19 cellular contexts compared by ENCODE assay signal in genomic region chr6:53203483-53203882, GRCh38. TPM values are rescaled to one million over a fixed set of nuclear protein-coding genes. Genes with fewer than 3 reads are reported as not detected.
A peak's percentile ranks its signal among the peaks of the same experiment; 100 is the strongest.
DNase-seq lines count a peak whose midpoint lies in the region; ATAC-seq and TF ChIP-seq lines count a peak whose summit lies in the region.
"Had no signal": no experiment of that assay in that cellular context is flagged by ENCODE, and none has a peak within 500 bp of the region (broad histone marks: within the 10 kb centered on the region; RNA-seq: fewer than 3 reads in every experiment).

No MANE protein-coding gene starts in this region.

- H3K9me3 ChIP-seq in left lung (no peaks in the 10 kb centered on the region), esophagus squamous epithelium (no peaks in the 10 kb centered on the region)
- H3K9me3 ChIP-seq: Peyer's patch had no signal

- intact Hi-C loops in left lung (cut with DNase I) = no loop called here
- intact Hi-C loops in esophagus squamous epithelium (cut with DNase I) = no loop called here

- WGBS in esophagus squamous epithelium, 2 donors = 49 to 63% methylated on average over 3 of the region's 3 CpGs

- H3K4me3 ChIP-seq in left lung (no peak overlapping the region), esophagus squamous epithelium (no peak overlapping the region)
- H3K4me3 ChIP-seq: GM23248, Peyer's patch had no signal

- TF ChIP-seq CTCF in left lung (IDR thresholded peaks at IDR 0.05) = no peak
- no peak for TF ChIP-seq CTCF in esophagus squamous epithelium (IDR thresholded peaks at IDR 0.05)

- H3K4me1 ChIP-seq in left lung (no peaks in the 10 kb centered on the region), esophagus squamous epithelium (no peaks in the 10 kb centered on the region)
- H3K4me1 ChIP-seq: Peyer's patch had no signal

- no peaks in the 10 kb centered on the region for H3K27me3 ChIP-seq in left lung
- H3K27me3 ChIP-seq in esophagus squamous epithelium = no peaks in the 10 kb centered on the region
- H3K27me3 ChIP-seq: Peyer's patch had no signal

- DNase-seq in NCI-H146 treated with DMSO at 0.1 percent for 48 hours (lab: John Stamatoyannopoulos, UW; ENCODE audit: unreplicated experiment) (peak; percentile 2), NCI-H146 (lab: John Stamatoyannopoulos, UW) (no peak), DMS53 treated with DMSO at 0.1 percent for 48 hours (lab: John Stamatoyannopoulos, UW; ENCODE audit: unreplicated experiment) (peak; percentile 70), NCI-H510A (lab: John Stamatoyannopoulos, UW) (peak; percentile 56), left lung (no peak), HK-2 (ENCODE audit: unreplicated experiment) (no peak), AG20443 (ENCODE audit: low spot score) (no peak), esophagus squamous epithelium (lab: John Stamatoyannopoulos, UW) (no peak)
- DNase-seq: 8988T, COR-L47, DMS153, GM23248, Kasumi-1, NCI-H1436, NCI-H446, Peyer's patch, SHP77 had no signal

- H3K36me3 ChIP-seq in left lung = no peaks in the 10 kb centered on the region
- no peaks in the 10 kb centered on the region for H3K36me3 ChIP-seq in esophagus squamous epithelium
- H3K36me3 ChIP-seq: Peyer's patch had no signal

- H3K27ac ChIP-seq in left lung (no peak overlapping the region), esophagus squamous epithelium (no peak overlapping the region)
- H3K27ac ChIP-seq: C4-2B, GM23248, Peyer's patch had no signal

- TF ChIP-seq POLR2A in esophagus squamous epithelium (IDR thresholded peaks at IDR 0.05) = no peak

- ATAC-seq in left lung = peak; percentile 80
- ATAC-seq: SK-N-SH treated with all-trans-retinoic acid at 6 μM for 48 hours had no signal

RNA-seq across cellular contexts. Expression of gene GCM1, which starts 54.8 kb away (rescaled TPM):
- total RNA-seq in left lung = under 1 TPM in 1 of 2 donors, not detected in 1; 0.18 TPM
- total RNA-seq in esophagus squamous epithelium = under 1 TPM in 1 of 4 donors, not detected in 3; 0.08 TPM
- total RNA-seq: GM23248, Peyer's patch had no signal

Comparison
In these comparisons a context has a peak if more than half of its experiments do, and no peak if none do; other contexts are left out.
1. DNase-seq: peak in NCI-H146 treated with DMSO at 0.1 percent for 48 hours (single experiment), DMS53 treated with DMSO at 0.1 percent for 48 hours (single experiment) and NCI-H510A (single experiment); none in NCI-H146 (single experiment), left lung (0 of 2), HK-2 (single experiment), AG20443 (single experiment) and esophagus squamous epithelium (single experiment).